Comparison of ENCODE assay signal across 16 cellular contexts in genomic region chr3:14147617-14148016, GRCh38. TPM values are rescaled to one million over a fixed set of nuclear protein-coding genes. Genes with fewer than 3 reads are reported as not detected.
DNase-seq lines count a peak whose midpoint lies in the region; ATAC-seq and TF ChIP-seq lines count a peak whose summit lies in the region.
"Had no signal": no experiment of that assay in that cellular context is flagged by ENCODE, and none has a peak within 500 bp of the region (broad histone marks: within the 10 kb centered on the region; RNA-seq: fewer than 3 reads in every experiment).

No MANE protein-coding gene starts in this region.

- TF ChIP-seq CTCF in gastroesophageal sphincter (IDR thresholded peaks at IDR 0.05) (no peak), A673 (conservative IDR thresholded peaks at IDR 0.05; ENCODE audit: low read depth, low read length) (no peak)

- CTCF ChIA-PET in activated CD4-positive, alpha-beta T cell treated with anti-CD3 and anti-CD28 coated beads, Interleukin-2, amount 10 ng/mL, durations not matched to agents 7 days and 5 days (lab: Charles Lee) = interaction anchor here (0.6 kb wide), 1 partner anchor 55 kb away, joined by 5 read pairs; no protein-coding TSS in a partner anchor
- CTCF ChIA-PET in A673 (lab: Charles Lee) = no interaction called here

- no peaks in the 10 kb centered on the region for H3K9me3 ChIP-seq in T-helper 17 cell (ENCODE audit: control insufficient read depth, low read length, poor library complexity, severe bottlenecking)
- H3K9me3 ChIP-seq in gastroesophageal sphincter = no peaks in the 10 kb centered on the region
- H3K9me3 ChIP-seq in A673 (ENCODE audit: low read depth, low read length, poor library complexity, severe bottlenecking) = no peaks in the 10 kb centered on the region

- H3K4me3 Mint-ChIP-seq in activated CD4-positive, alpha-beta T cell treated with anti-CD3 and anti-CD28 coated beads, Interleukin-2, amount 10 ng/mL, durations not matched to agents 7 days and 5 days = no peak overlapping the region
- no peak overlapping the region for H3K4me3 Mint-ChIP-seq in T-helper 17 cell
- H3K4me3 Mint-ChIP-seq in stimulated activated effector memory CD8-positive, alpha-beta T cell treated with anti-CD3 and anti-CD28 coated beads, Interleukin-12 subunit alpha, Interleukin-12 subunit beta, amount 100 ng/mL, for 72 hours = no peak overlapping the region
- H3K4me3 Mint-ChIP-seq: stimulated activated naive CD8-positive, alpha-beta T cell treated with anti-CD3 and anti-CD28 coated beads, Interleukin-15, Interleukin-2, amounts not matched to agents 100 ng/mL and 50 ng/mL, for 24 hours; T-helper 2 cell treated with Interferon-gamma antibody and Interleukin-4, amounts not matched to agents 5 μg/mL and 100 μg/mL, for 36 hours had no signal

- BruUV-seq in A673 (replicated peaks; lab: Mats Ljungman, UMichigan) = no TSS peak

- intact Hi-C loops in A673 (cut with micrococcal nuclease; ENCODE audit: unreplicated experiment) = no loop called here

- 78% methylated on average over 10 of the region's 12 CpGs; no CpG with 5 or more reads in 1 of the 2 donors for WGBS in gastroesophageal sphincter (ENCODE audit: low coverage in 1 of 2), 2 donors

- DNase-seq in activated CD4-positive, alpha-beta T cell treated with anti-CD3 and anti-CD28 coated beads, Interleukin-2, amount 10 ng/mL, durations not matched to agents 7 days and 5 days = no peak
- no peak for DNase-seq in activated CD4-positive, alpha-beta T cell treated with anti-CD3 and anti-CD28 coated beads for 4 hours
- no peak for DNase-seq in T-helper 17 cell
- DNase-seq in stimulated activated effector memory CD8-positive, alpha-beta T cell treated with anti-CD3 and anti-CD28 coated beads, Interleukin-12 subunit alpha, Interleukin-12 subunit beta, amount 100 ng/mL, for 72 hours (ENCODE audit: low spot score in 2 of 2) = no peak
- no peak for DNase-seq in A673 (ENCODE audit: low spot score)
- DNase-seq: activated CD4-positive, alpha-beta T cell treated with anti-CD3 and anti-CD28 coated beads, Interleukin-2, amount 50 U/mL, for 4 hours; activated gamma-delta T cell treated with Interleukin-2 at 50 U/mL for 16 hours; cerebellar nuclear complex; COR-L47; NCI-H510A treated with DMSO at 0.1 percent for 48 hours had no signal

- POLR2A ChIA-PET in activated CD4-positive, alpha-beta T cell treated with anti-CD3 and anti-CD28 coated beads, Interleukin-2, amount 10 ng/mL, durations not matched to agents 7 days and 5 days (lab: Charles Lee) = no interaction called here
- POLR2A ChIA-PET in A673 (lab: Charles Lee; ENCODE audit: low non-redundant PET) = no interaction called here

- no peaks in the 10 kb centered on the region for H3K27me3 Mint-ChIP-seq in activated CD4-positive, alpha-beta T cell treated with anti-CD3 and anti-CD28 coated beads, Interleukin-2, amount 10 ng/mL, durations not matched to agents 7 days and 5 days
- no peaks in the 10 kb centered on the region for H3K27me3 Mint-ChIP-seq in T-helper 17 cell
- H3K27me3 Mint-ChIP-seq: stimulated activated naive CD8-positive, alpha-beta T cell treated with anti-CD3 and anti-CD28 coated beads, Interleukin-15, Interleukin-2, amounts not matched to agents 100 ng/mL and 50 ng/mL, for 24 hours had no signal

- H3K9me3 Mint-ChIP-seq in activated CD4-positive, alpha-beta T cell treated with anti-CD3 and anti-CD28 coated beads, Interleukin-2, amount 10 ng/mL, durations not matched to agents 7 days and 5 days = no peaks in the 10 kb centered on the region
- H3K9me3 Mint-ChIP-seq in stimulated activated effector memory CD8-positive, alpha-beta T cell treated with anti-CD3 and anti-CD28 coated beads, Interleukin-12 subunit alpha, Interleukin-12 subunit beta, amount 100 ng/mL, for 72 hours = no peaks in the 10 kb centered on the region
- H3K9me3 Mint-ChIP-seq: stimulated activated naive CD8-positive, alpha-beta T cell treated with anti-CD3 and anti-CD28 coated beads, Interleukin-15, Interleukin-2, amounts not matched to agents 100 ng/mL and 50 ng/mL, for 24 hours; T-helper 2 cell treated with Interferon-gamma antibody and Interleukin-4, amounts not matched to agents 5 μg/mL and 100 μg/mL, for 36 hours had no signal

- H3K4me1 Mint-ChIP-seq in activated CD4-positive, alpha-beta T cell treated with anti-CD3 and anti-CD28 coated beads, Interleukin-2, amount 10 ng/mL, durations not matched to agents 7 days and 5 days = peaks cover 29% of the 10 kb centered on the region
- H3K4me1 Mint-ChIP-seq in T-helper 17 cell = peaks cover 28% of the 10 kb centered on the region
- H3K4me1 Mint-ChIP-seq in stimulated activated effector memory CD8-positive, alpha-beta T cell treated with anti-CD3 and anti-CD28 coated beads, Interleukin-12 subunit alpha, Interleukin-12 subunit beta, amount 100 ng/mL, for 72 hours = peaks cover 34% of the 10 kb centered on the region

- H3K27ac ChIP-seq in gastroesophageal sphincter (peak overlapping the region in 3 of 4 donors; percentile 86 to 93 (median 88)), A673 (ENCODE audit: low read depth, low read length, poor library complexity, severe bottlenecking) (no peak overlapping the region)

- H3K27ac Mint-ChIP-seq in activated CD4-positive, alpha-beta T cell treated with anti-CD3 and anti-CD28 coated beads, Interleukin-2, amount 10 ng/mL, durations not matched to agents 7 days and 5 days = peak overlapping the region; percentile 52
- peak overlapping the region; percentile 100 for H3K27ac Mint-ChIP-seq in T-helper 17 cell
- peak overlapping the region; percentile 97 for H3K27ac Mint-ChIP-seq in stimulated activated effector memory CD8-positive, alpha-beta T cell treated with anti-CD3 and anti-CD28 coated beads, Interleukin-12 subunit alpha, Interleukin-12 subunit beta, amount 100 ng/mL, for 72 hours
- H3K27ac Mint-ChIP-seq: T-helper 2 cell treated with Interferon-gamma antibody and Interleukin-4, amounts not matched to agents 5 μg/mL and 100 μg/mL, for 36 hours had no signal

- H3K4me1 ChIP-seq in gastroesophageal sphincter = peaks cover 9 to 55% (median 31%) of the 10 kb centered on the region in 3 donors
- peaks cover 27% of the 10 kb centered on the region for H3K4me1 ChIP-seq in A673 (ENCODE audit: insufficient read depth, low read length, poor library complexity, severe bottlenecking)

- ATAC-seq in T-helper 17 cell (no peak), gastroesophageal sphincter (no peak), HG03097 (IDR thresholded peaks at IDR 0.05; ENCODE audit: low FRiP score, unreplicated experiment) (no peak), GM19023 (IDR thresholded peaks at IDR 0.05; ENCODE audit: unreplicated experiment) (no peak)
- ATAC-seq in stimulated activated effector memory CD8-positive, alpha-beta T cell treated with anti-CD3 and anti-CD28 coated beads, Interleukin-12 subunit alpha, Interleukin-12 subunit beta, amount 100 ng/mL, for 72 hours = no peak
- ATAC-seq: left lobe of liver had no signal

- peaks cover 28% of the 10 kb centered on the region for H3K36me3 Mint-ChIP-seq in activated CD4-positive, alpha-beta T cell treated with anti-CD3 and anti-CD28 coated beads, Interleukin-2, amount 10 ng/mL, durations not matched to agents 7 days and 5 days (ENCODE audit: low read depth)
- peaks cover 4% of the 10 kb centered on the region for H3K36me3 Mint-ChIP-seq in T-helper 17 cell (ENCODE audit: low read depth)
- peaks cover 59% of the 10 kb centered on the region for H3K36me3 Mint-ChIP-seq in stimulated activated effector memory CD8-positive, alpha-beta T cell treated with anti-CD3 and anti-CD28 coated beads, Interleukin-12 subunit alpha, Interleukin-12 subunit beta, amount 100 ng/mL, for 72 hours

- TF ChIP-seq EP300 in gastroesophageal sphincter (IDR thresholded peaks at IDR 0.05) = no peak

- no peak overlapping the region for H3K4me3 ChIP-seq in gastroesophageal sphincter
- H3K4me3 ChIP-seq in A673 (ENCODE audit: low read depth, low read length, poor library complexity, severe bottlenecking) = no peak overlapping the region

- TF ChIP-seq POLR2A in gastroesophageal sphincter (IDR thresholded peaks at IDR 0.05) = no peak

- H3K27me3 ChIP-seq in gastroesophageal sphincter (no peaks in the 10 kb centered on the region), A673 (replicated peaks; ENCODE audit: insufficient read depth, low read depth, low read length, poor library complexity) (no peaks in the 10 kb centered on the region)

- H3K36me3 ChIP-seq in gastroesophageal sphincter = peaks cover 0 to 71% of the 10 kb centered on the region in 2 donors
- H3K36me3 ChIP-seq in A673 (ENCODE audit: insufficient read depth, low read length, poor library complexity, severe bottlenecking) = peaks cover 16% of the 10 kb centered on the region

RNA-seq across cellular contexts. Expression of gene TMEM43, which starts 22.8 kb away (rescaled TPM):
- total RNA-seq in activated CD4-positive, alpha-beta T cell treated with anti-CD3 and anti-CD28 coated beads, Interleukin-2, amount 10 ng/mL, durations not matched to agents 7 days and 5 days = 10 to 100 TPM; 40.4 to 42.0 TPM
- total RNA-seq in T-helper 17 cell (10 to 100 TPM; 45.6 to 51.4 TPM), gastroesophageal sphincter (100 to 1,000 TPM; 115 to 227 (median 183) TPM), A673 (2021) (50.8 and 55.6 TPM in 2 replicates)

RNA-seq across cellular contexts. Expression of gene CHCHD4, which starts 22.9 kb away (rescaled TPM):
- total RNA-seq in activated CD4-positive, alpha-beta T cell treated with anti-CD3 and anti-CD28 coated beads, Interleukin-2, amount 10 ng/mL, durations not matched to agents 7 days and 5 days = 10 to 100 TPM; 12.7 to 13.2 TPM
- total RNA-seq in T-helper 17 cell = 1 to 10 TPM; 2.7 to 3.6 TPM
- total RNA-seq in gastroesophageal sphincter = 10 to 100 TPM; 14.5 to 32.9 (median 25.7) TPM
- 30.3 and 33.5 TPM in 2 replicates for total RNA-seq in A673 (2021)

RNA-seq across cellular contexts. Expression of gene XPC, which starts 30.8 kb away (rescaled TPM):
- total RNA-seq in activated CD4-positive, alpha-beta T cell treated with anti-CD3 and anti-CD28 coated beads, Interleukin-2, amount 10 ng/mL, durations not matched to agents 7 days and 5 days = 10 to 100 TPM; 41.1 to 43.0 TPM
- total RNA-seq in T-helper 17 cell = 10 to 100 TPM; 65.0 to 76.4 TPM
- total RNA-seq in gastroesophageal sphincter = 10 to 100 TPM; 27.6 to 73.0 (median 34.4) TPM
- 57.2 and 58.2 TPM in 2 replicates for total RNA-seq in A673 (2021)

RNA-seq across cellular contexts. Expression of gene LSM3, which starts 31.0 kb away (rescaled TPM):
- 10 to 100 TPM; 16.1 to 18.6 TPM for total RNA-seq in activated CD4-positive, alpha-beta T cell treated with anti-CD3 and anti-CD28 coated beads, Interleukin-2, amount 10 ng/mL, durations not matched to agents 7 days and 5 days
- total RNA-seq in T-helper 17 cell = 1 to 10 TPM; 5.5 to 6.3 TPM
- 10 to 100 TPM in 3 of 4 donors, 1 to 10 TPM in 1; 7.9 to 15.6 (median 12.7) TPM for total RNA-seq in gastroesophageal sphincter
- total RNA-seq in A673 (2021) = 24.3 and 29.4 TPM in 2 replicates
